Comparison of ENCODE assay signal across 1 cellular context in genomic region chr1:243495032-243495431, GRCh38.
TF ChIP-seq lines count a peak whose summit lies in the region.

No MANE protein-coding gene starts in this region.

TF ChIP-seq in HepG2, 621 proteins besides CTCF, POLR2A, EP300 and RAD21 (continued from another document):
- TF ChIP-seq ZBTB44 (CRISPR knock-in tag; IDR thresholded peaks at IDR 0.05) (no peak), CCDC6 (CRISPR knock-in tag; IDR thresholded peaks at IDR 0.05) (no peak), ZNF780A (CRISPR knock-in tag; IDR thresholded peaks at IDR 0.05) (no peak), ZNF337 (CRISPR knock-in tag; IDR thresholded peaks at IDR 0.05; ENCODE audit: borderline replicate concordance, low read depth) (no peak)
